Comparison of ENCODE assay signal across 11 cellular contexts in the genomic region with DNA sequence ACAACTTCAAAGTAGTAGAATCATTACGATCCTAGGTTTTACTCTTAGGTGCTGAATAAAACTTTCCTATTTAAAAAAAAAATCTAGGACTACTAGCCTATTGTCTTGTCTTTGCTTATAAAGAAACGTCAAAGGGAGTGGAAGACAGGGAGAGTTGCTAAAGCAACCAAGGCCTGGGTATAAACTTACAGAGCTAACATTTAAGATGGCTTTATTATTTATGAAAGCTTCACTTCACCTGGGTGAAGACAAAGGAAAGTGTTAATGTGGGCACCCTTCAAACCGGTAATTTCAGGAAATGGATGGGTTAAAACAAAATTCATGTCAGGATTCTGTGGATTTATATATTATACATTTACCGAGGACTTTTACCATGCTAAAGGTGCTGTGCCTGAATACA. TPM values are rescaled to one million over a fixed set of nuclear protein-coding genes. Genes with fewer than 3 reads are reported as not detected.
DNase-seq lines count a peak whose midpoint lies in the region; ATAC-seq and TF ChIP-seq lines count a peak whose summit lies in the region.
"Had no signal": no experiment of that assay in that cellular context is flagged by ENCODE, and none has a peak within 500 bp of the region (broad histone marks: within the 10 kb centered on the region; RNA-seq: fewer than 3 reads in every experiment).

No MANE protein-coding gene starts in this region.

- CTCF ChIA-PET in AG04450 (lab: Charles Lee), result interaction anchor here (0.9 kb wide), 1 partner anchor 10 kb away, joined by 4 read pairs; no protein-coding TSS in a partner anchor

- DNase-seq in AG04450 (ENCODE audit: low read depth, low spot score), result no peak
- no peak for DNase-seq in mesothelial cell of epicardium (ENCODE audit: low spot score in 2 of 2, unreplicated experiment in 2 of 2)
- no peak for DNase-seq in spleen
- DNase-seq: activated CD8-positive, alpha-beta memory T cell treated with anti-CD3 and anti-CD28 coated beads for 24 hours; CD8-positive, alpha-beta memory T cell; stimulated activated CD4-positive, alpha-beta T cell treated with anti-CD3 and anti-CD28 coated beads, Interleukin-1b, Interleukin-23, amount 100 ng/mL, for 48 hours had no signal

- H3K36me3 ChIP-seq in HUES64 (ENCODE audit: insufficient read depth, low read length) (no peaks in the 10 kb centered on the region), spleen (no peaks in the 10 kb centered on the region)

- H3K27me3 ChIP-seq in AG04450 (ENCODE audit: control insufficient read depth, insufficient read depth, low read length), result no peaks in the 10 kb centered on the region
- peaks cover 6% of the 10 kb centered on the region for H3K27me3 ChIP-seq in HUES64 (ENCODE audit: insufficient read depth, low read length)
- peaks cover 0 to 14% (median 0%) of the 10 kb centered on the region in 7 donors for H3K27me3 ChIP-seq in spleen (replicated peaks in 1 of 7)

- H3K9me3 Mint-ChIP-seq in brain, result no peaks in the 10 kb centered on the region
- H3K9me3 Mint-ChIP-seq in mesothelial cell of epicardium, result no peaks in the 10 kb centered on the region
- H3K9me3 Mint-ChIP-seq: CD8-positive, alpha-beta memory T cell had no signal

- POLR2A ChIA-PET in AG04450 (lab: Yijun Ruan, JAX), result no interaction called here

- 59% methylated on average over 4 of the region's 4 CpGs for WGBS in HUES64
- WGBS in spleen, 5 donors, result 71 to 81% (median 79%) methylated on average over 4 of the region's 4 CpGs

- H3K27ac ChIP-seq in AG04450 (ENCODE audit: low read depth, low read length) (no peak overlapping the region), HUES64 (ENCODE audit: low read depth, low read length) (no peak overlapping the region), spleen (no peak overlapping the region)

- H3K4me3 Mint-ChIP-seq in brain (peak overlapping the region; percentile 91 to 97 (median 94)), mesothelial cell of epicardium (peak overlapping the region; percentile 39)

- H3K4me1 Mint-ChIP-seq in brain, result peaks cover 56% of the 10 kb centered on the region
- H3K4me1 Mint-ChIP-seq in mesothelial cell of epicardium, result peaks cover 41% of the 10 kb centered on the region

- ATAC-seq in GM21619 (IDR thresholded peaks at IDR 0.05; ENCODE audit: unreplicated experiment) (no peak), GM19035 (IDR thresholded peaks at IDR 0.05; ENCODE audit: unreplicated experiment) (no peak), GM19467 (IDR thresholded peaks at IDR 0.05; ENCODE audit: unreplicated experiment) (no peak)

- H3K4me3 ChIP-seq in AG04450 (ENCODE audit: low read depth, low read length), result peak overlapping the region; percentile 82
- peak overlapping the region; percentile 62; the same call in 1 of the 2 replicates for H3K4me3 ChIP-seq in HUES64 (ENCODE audit: low read length)
- H3K4me3 ChIP-seq in spleen, result no peak overlapping the region

- peak overlapping the region in 1 of 5 experiments; percentile 7 for H3K27ac Mint-ChIP-seq in brain
- H3K27ac Mint-ChIP-seq in mesothelial cell of epicardium, result peak overlapping the region; percentile 79

- intact Hi-C loops in spleen (cut with DNase I; ENCODE audit: low total_unique reads), result no loop called here

- no peak overlapping the region; the same call in 1 of the 2 replicates for H3K9ac ChIP-seq in HUES64 (ENCODE audit: low read depth, low read length)

- TF ChIP-seq POLR2A in spleen (IDR thresholded peaks at IDR 0.05), result no peak

- H3K36me3 Mint-ChIP-seq in brain, result no peaks in the 10 kb centered on the region
- H3K36me3 Mint-ChIP-seq in mesothelial cell of epicardium, result no peaks in the 10 kb centered on the region

- no peaks in the 10 kb centered on the region; the same call in 1 of the 2 replicates for H3K9me3 ChIP-seq in AG04450 (ENCODE audit: control insufficient read depth, insufficient read depth, low read length)
- no peaks in the 10 kb centered on the region for H3K9me3 ChIP-seq in HUES64 (ENCODE audit: insufficient read depth, low read depth, low read length)
- H3K9me3 ChIP-seq in spleen, result no peaks in the 10 kb centered on the region

- TF ChIP-seq CTCF in AG04450 (IDR thresholded peaks at IDR 0.05; ENCODE audit: low read depth, low read length), result no peak
- TF ChIP-seq CTCF in brain (conservative IDR thresholded peaks at IDR 0.05), result no peak
- TF ChIP-seq CTCF in mesothelial cell of epicardium (IDR thresholded peaks at IDR 0.05; ENCODE audit: unreplicated experiment), result no peak
- TF ChIP-seq CTCF in spleen (IDR thresholded peaks at IDR 0.05 in 8 of 11, conservative IDR thresholded peaks at IDR 0.05 in 3 of 11), result no peak

- peaks cover 44% of the 10 kb centered on the region for H3K4me1 ChIP-seq in HUES64 (ENCODE audit: insufficient read depth, low read length)
- peaks cover 12 to 39% (median 31%) of the 10 kb centered on the region in 6 donors for H3K4me1 ChIP-seq in spleen

- H3K27me3 Mint-ChIP-seq in brain (peaks cover 19% of the 10 kb centered on the region), mesothelial cell of epicardium (ENCODE audit: low read depth) (no peaks in the 10 kb centered on the region)
- H3K27me3 Mint-ChIP-seq: CD8-positive, alpha-beta memory T cell had no signal

RNA-seq across cellular contexts. Expression of a gene that starts 2.5 kb away (rescaled TPM):
- polyA plus RNA-seq in AG04450 (2011; rRNA removed), result 76.7 and 96.7 TPM in 2 replicates
- 55.3 and 76.7 TPM in 2 replicates for polyA minus RNA-seq in AG04450 (2011; rRNA and poly(A)+ RNA removed)
- polyA plus RNA-seq in HUES64 (2013, experiment 1 of 2), result 16.7 TPM
- 18.6 TPM for polyA plus RNA-seq in HUES64 (2013, experiment 2 of 2)
- 27.2 TPM for polyA plus RNA-seq in brain (ENCODE audit: insufficient read depth, low read depth, low replicate concordance)
- 13.4 to 14.8 TPM (median 14.4 TPM) in 3 replicates for total RNA-seq in mesothelial cell of epicardium
- total RNA-seq in spleen, result 10 to 100 TPM in 1 of 7 donors, 1 to 10 TPM in 6; 2.6 to 16.3 (median 4.4) TPM
- polyA plus RNA-seq in spleen, result 1 to 10 TPM; 2.7 to 3.6 (median 3.4) TPM

Comparison
In these comparisons a context has a peak if more than half of its experiments do, and no peak if none do; other contexts are left out.
1. H3K4me3 ChIP-seq: peak in AG04450 (single experiment) and HUES64 (single experiment); none in spleen (0 of 8).